8 cellular contexts compared by ENCODE assay signal in genomic region chr5:180808461-180809000, GRCh38. TPM values are rescaled to one million over a fixed set of nuclear protein-coding genes. Genes with fewer than 3 reads are reported as not detected.
DNase-seq lines count a peak whose midpoint lies in the region; ATAC-seq and TF ChIP-seq lines count a peak whose summit lies in the region.

No MANE protein-coding gene starts in this region.

- peak overlapping the region; percentile 97 for H3K9ac ChIP-seq in SK-N-MC (ENCODE audit: insufficient read length)

- TF ChIP-seq CTCF in GM06990 (IDR thresholded peaks at IDR 0.05; ENCODE audit: insufficient read depth, low read length, poor library complexity, severe bottlenecking) (no peak), retinal pigment epithelial cell (conservative IDR thresholded peaks at IDR 0.05; ENCODE audit: low read depth, low read length) (no peak)

- H3K9me3 ChIP-seq in SK-N-MC (ENCODE audit: low read depth, low read length) (no peaks in the 10 kb centered on the region), esophagus (ENCODE audit: control insufficient read depth in 2 of 2, insufficient read depth in 1 of 2, low read depth in 1 of 2, low read length in 1 of 2) (no peaks in the 10 kb centered on the region)

- H3K36me3 ChIP-seq in GM06990 (ENCODE audit: control insufficient read depth, insufficient read depth, low read length) (no peaks in the 10 kb centered on the region), SK-N-MC (ENCODE audit: insufficient read depth, low read length) (no peaks in the 10 kb centered on the region), esophagus (ENCODE audit: control insufficient read depth in 2 of 2, insufficient read depth in 2 of 2, low read length in 1 of 2) (peaks cover 0 to 2% of the 10 kb centered on the region in 2 donors)

- peak overlapping the region; percentile 83 for H3K4me3 ChIP-seq in GM06990 (replicated peaks; ENCODE audit: low read depth, low read length)
- peak overlapping the region; percentile 100 for H3K4me3 ChIP-seq in SK-N-MC
- H3K4me3 ChIP-seq in esophagus (ENCODE audit: low read depth in 1 of 2, low read length in 2 of 2): peak overlapping the region; percentile 17 to 59
- peak overlapping the region; percentile 85 for H3K4me3 ChIP-seq in retinal pigment epithelial cell (ENCODE audit: low read length)

- H3K27me3 ChIP-seq in GM06990 (replicated peaks; ENCODE audit: control insufficient read depth, insufficient read depth, low read length) (no peaks in the 10 kb centered on the region), esophagus (ENCODE audit: control insufficient read depth in 1 of 2, insufficient read depth in 2 of 2, low read length in 2 of 2) (no peaks in the 10 kb centered on the region)

- DNase-seq in GM06990 (ENCODE audit: extremely low read depth, insufficient read length) (no peak), SK-N-MC (ENCODE audit: low read depth, low spot score) (no peak), retinal pigment epithelial cell (ENCODE audit: low read depth) (no peak), NCI-H69 (lab: John Stamatoyannopoulos, UW) (no peak), iPS-NIHi7 (ENCODE audit: extremely low spot score) (no peak), H4 (ENCODE audit: low spot score) (no peak)

- H3K4me1 ChIP-seq in esophagus (ENCODE audit: control insufficient read depth in 2 of 2, insufficient read depth in 2 of 2, low read length in 1 of 2): peaks cover 4 to 36% of the 10 kb centered on the region in 2 donors

- no peak for ATAC-seq in GM21723 (IDR thresholded peaks at IDR 0.05; ENCODE audit: unreplicated experiment)

- WGBS in esophagus, 2 donors: 39 to 56% methylated on average over 5 of the region's 5 CpGs

- H3K27ac ChIP-seq in SK-N-MC (peak overlapping the region; percentile 40; the same call in 1 of the 2 replicates), esophagus (ENCODE audit: low read depth in 2 of 2, low read length in 1 of 2) (peak overlapping the region; percentile 67 to 81)

RNA-seq across cellular contexts. Expression of gene MGAT1, which starts 5.9 kb away (rescaled TPM):
- 100 to 1,000 TPM in 1 of 2 donors, 10 to 100 TPM in 1; 84.0 to 108 TPM for polyA plus RNA-seq in esophagus
- total RNA-seq in H4 (2014; rRNA removed; shearing (Covaris generic)): 59.1 and 81.0 TPM in 2 replicates

RNA-seq across cellular contexts. Expression of gene ZFP62, which starts 52.5 kb away (rescaled TPM):
- 10 to 100 TPM; 10.3 to 23.6 TPM for polyA plus RNA-seq in esophagus
- total RNA-seq in H4 (2014; rRNA removed; shearing (Covaris generic)): 22.6 and 27.7 TPM in 2 replicates

Comparison
In these comparisons a context has a peak if more than half of its experiments do, and no peak if none do; other contexts are left out.
1. H3K4me3 ChIP-seq: peak in every context shown above with its lines; median percentile 100 in SK-N-MC; 85 in retinal pigment epithelial cell; 83 in GM06990; 38 in esophagus.